ENCODE assay signal across 1 cellular context in genomic region chr17:63475491-63476412, GRCh38.
TF ChIP-seq lines count a peak whose summit lies in the region.

No MANE protein-coding gene starts in this region.

TF ChIP-seq in HCT116, 20 proteins besides CTCF, POLR2A, EP300 and RAD21 (continued from another document):
- TF ChIP-seq ELF1 (IDR thresholded peaks at IDR 0.05; ENCODE audit: borderline replicate concordance, low read depth) (no peak), SP1 (IDR thresholded peaks at IDR 0.05; ENCODE audit: low read depth) (no peak), MAX (IDR thresholded peaks at IDR 0.05) (no peak), ZNF274 (IDR thresholded peaks at IDR 0.05; ENCODE audit: low read depth, low read length) (no peak), ZFX (IDR thresholded peaks at IDR 0.05) (no peak), SIN3A (IDR thresholded peaks at IDR 0.05; ENCODE audit: low read depth) (no peak), CEBPB (IDR thresholded peaks at IDR 0.05; ENCODE audit: low read depth) (no peak), ATF3 (IDR thresholded peaks at IDR 0.05) (no peak), CBX3 (IDR thresholded peaks at IDR 0.05; ENCODE audit: low read depth) (no peak)
